ENCODE assay signal across 34 cellular contexts in the genomic region with DNA sequence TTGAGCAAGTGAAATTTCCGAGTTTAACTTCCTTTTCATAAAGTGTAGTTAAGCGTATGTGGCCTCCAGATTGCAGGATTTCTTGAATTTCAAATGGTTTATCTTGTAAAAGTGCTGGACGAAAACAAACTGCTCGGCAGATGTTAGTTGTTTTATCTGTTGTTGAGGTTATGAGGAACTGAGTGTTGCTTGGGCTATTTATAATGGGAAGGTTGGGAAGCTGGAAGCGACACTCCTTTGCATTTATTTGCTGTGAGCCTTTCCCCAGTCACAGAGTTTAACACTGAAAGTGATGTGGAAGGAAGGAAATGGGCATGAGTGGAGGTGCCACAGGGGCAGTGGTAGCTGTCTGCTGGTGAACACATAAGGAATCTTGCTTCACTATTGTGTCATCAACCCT.
"Had no signal": no experiment of that assay in that cellular context is flagged by ENCODE, and none has a peak within 500 bp of the region (broad histone marks: within the 10 kb centered on the region; RNA-seq: fewer than 3 reads in every experiment).

No MANE protein-coding gene starts in this region.

- FAIRE-seq: islet of Langerhans, small intestine had no signal

- H3K27me3 ChIP-seq: adrenal gland, ascending aorta, esophagus muscularis mucosa, heart right ventricle, sigmoid colon, upper lobe of left lung had no signal

- H3K4me3 ChIP-seq: adrenal gland, ascending aorta, esophagus muscularis mucosa, heart right ventricle, psoas muscle, sigmoid colon, upper lobe of left lung had no signal

- H3K27ac Mint-ChIP-seq: activated naive CD4-positive, alpha-beta T cell treated with anti-CD3 and anti-CD28 coated beads for 36 hours; activated naive CD8-positive, alpha-beta T cell treated with anti-CD3 and anti-CD28 coated beads for 36 hours; activated T-helper 1 cell treated with anti-CD3 and anti-CD28 coated beads, Interleukin-12 subunit alpha, Interleukin-12 subunit beta, Interleukin-2, Interleukin-4 antibody, amounts not matched to agents 30 ng/mL and 10 ng/mL and 1 ng/mL, durations not matched to agents 14 hours and 24 hours and 36 hours; brain; endodermal cell; naive thymus-derived CD4-positive, alpha-beta T cell; stimulated activated memory B cell treated with anti-CD40 and anti-IgM and Interleukin-4, amounts not matched to agents 10 μg/mL and 1 μg/mL and 100 μg/mL, for 72 hours; stimulated activated naive CD8-positive, alpha-beta T cell treated with anti-CD3 and anti-CD28 coated beads, Interleukin-15, amount 100 ng/mL, for 72 hours; T-cell; T-helper 2 cell treated with Interferon-gamma antibody and Interleukin-4, amounts not matched to agents 5 μg/mL and 100 μg/mL, for 36 hours had no signal

- H3K4me1 ChIP-seq: adrenal gland, ascending aorta, parathyroid adenoma, psoas muscle, upper lobe of left lung had no signal

- H3K4me1 Mint-ChIP-seq: activated naive CD8-positive, alpha-beta T cell treated with anti-CD3 and anti-CD28 coated beads for 36 hours; endodermal cell; naive thymus-derived CD4-positive, alpha-beta T cell; stimulated activated memory B cell treated with anti-CD40 and anti-IgM and Interleukin-4, amounts not matched to agents 10 μg/mL and 1 μg/mL and 100 μg/mL, for 72 hours; stimulated activated naive CD8-positive, alpha-beta T cell treated with anti-CD3 and anti-CD28 coated beads, Interleukin-15, amount 100 ng/mL, for 72 hours; T-cell had no signal

- ATAC-seq: naive thymus-derived CD4-positive, alpha-beta T cell; psoas muscle; stimulated activated memory B cell treated with anti-CD40 and anti-IgM and Interleukin-4, amounts not matched to agents 10 μg/mL and 1 μg/mL and 100 μg/mL, for 72 hours; stimulated activated naive CD8-positive, alpha-beta T cell treated with anti-CD3 and anti-CD28 coated beads, Interleukin-15, amount 100 ng/mL, for 72 hours; T-cell had no signal

- H3K4me3 Mint-ChIP-seq: activated naive CD4-positive, alpha-beta T cell treated with anti-CD3 and anti-CD28 coated beads for 36 hours; activated naive CD8-positive, alpha-beta T cell treated with anti-CD3 and anti-CD28 coated beads for 36 hours; activated T-helper 1 cell treated with anti-CD3 and anti-CD28 coated beads, Interleukin-12 subunit alpha, Interleukin-12 subunit beta, Interleukin-2, Interleukin-4 antibody, amounts not matched to agents 30 ng/mL and 10 ng/mL and 1 ng/mL, durations not matched to agents 14 hours and 24 hours and 36 hours; brain; endodermal cell; naive thymus-derived CD4-positive, alpha-beta T cell; stimulated activated memory B cell treated with anti-CD40 and anti-IgM and Interleukin-4, amounts not matched to agents 10 μg/mL and 1 μg/mL and 100 μg/mL, for 72 hours; stimulated activated naive CD8-positive, alpha-beta T cell treated with anti-CD3 and anti-CD28 coated beads, Interleukin-15, amount 100 ng/mL, for 72 hours; T-cell; T-helper 2 cell treated with Interferon-gamma antibody and Interleukin-4, amounts not matched to agents 5 μg/mL and 100 μg/mL, for 36 hours had no signal

- H3K9ac ChIP-seq: parathyroid adenoma had no signal

- H3K36me3 Mint-ChIP-seq: activated naive CD8-positive, alpha-beta T cell treated with anti-CD3 and anti-CD28 coated beads for 36 hours; naive thymus-derived CD4-positive, alpha-beta T cell; stimulated activated memory B cell treated with anti-CD40 and anti-IgM and Interleukin-4, amounts not matched to agents 10 μg/mL and 1 μg/mL and 100 μg/mL, for 72 hours; T-cell had no signal

- H3K27me3 Mint-ChIP-seq: activated naive CD8-positive, alpha-beta T cell treated with anti-CD3 and anti-CD28 coated beads for 36 hours; brain; naive thymus-derived CD4-positive, alpha-beta T cell; stimulated activated memory B cell treated with anti-CD40 and anti-IgM and Interleukin-4, amounts not matched to agents 10 μg/mL and 1 μg/mL and 100 μg/mL, for 72 hours; stimulated activated naive CD8-positive, alpha-beta T cell treated with anti-CD3 and anti-CD28 coated beads, Interleukin-15, amount 100 ng/mL, for 72 hours; T-cell had no signal

- H3K36me3 ChIP-seq: adrenal gland, ascending aorta, esophagus muscularis mucosa, heart right ventricle, sigmoid colon, upper lobe of left lung had no signal

- H3K9me3 Mint-ChIP-seq: activated naive CD8-positive, alpha-beta T cell treated with anti-CD3 and anti-CD28 coated beads for 36 hours; brain; stimulated activated memory B cell treated with anti-CD40 and anti-IgM and Interleukin-4, amounts not matched to agents 10 μg/mL and 1 μg/mL and 100 μg/mL, for 72 hours had no signal

- H3K27ac ChIP-seq: adrenal gland, ascending aorta, esophagus muscularis mucosa, heart right ventricle, parathyroid adenoma, psoas muscle, sigmoid colon, upper lobe of left lung had no signal

- H3K9me3 ChIP-seq: adrenal gland, ascending aorta, esophagus muscularis mucosa, heart right ventricle, psoas muscle, upper lobe of left lung had no signal

- H2AFZ ChIP-seq: parathyroid adenoma had no signal

- DNase-seq: activated CD4-positive, alpha-beta T cell treated with anti-CD3 and anti-CD28 coated beads for 4 hours; activated CD4-positive, alpha-beta T cell treated with anti-CD3 and anti-CD28 coated beads, Interleukin-2, amount 50 U/mL, for 4 hours; activated CD4-positive, CD25-positive, alpha-beta regulatory T cell; activated effector memory CD4-positive, alpha-beta T cell treated with anti-CD3 and anti-CD28 coated beads, Interleukin-2, amount 50 U/mL, for 16 hours; activated naive CD4-positive, alpha-beta T cell treated with anti-CD3 and anti-CD28 coated beads for 36 hours; activated naive CD8-positive, alpha-beta T cell treated with anti-CD3 and anti-CD28 coated beads for 36 hours; activated T-cell treated with anti-CD3 and anti-CD28 coated beads for 4 hours; adrenal gland; cortex of kidney; endodermal cell; foreskin melanocyte; heart right ventricle; mammary epithelial cell; midbrain; naive thymus-derived CD4-positive, alpha-beta T cell; occipital lobe; psoas muscle; sigmoid colon; small intestine; stimulated activated CD4-positive, alpha-beta T cell treated with anti-CD3 and anti-CD28 coated beads, Interleukin-1b, Interleukin-23, amount 100 ng/mL, for 48 hours; stimulated activated CD4-positive, alpha-beta T cell treated with anti-CD3 and anti-CD28 coated beads, Interleukin-4, amount 100 ng/mL, for 4 hours; stimulated activated CD8-positive, alpha-beta memory T cell treated with anti-CD3 and anti-CD28 coated beads, Interleukin-4, amount 100 ng/mL, for 48 hours; stimulated activated naive CD8-positive, alpha-beta T cell treated with anti-CD3 and anti-CD28 coated beads, Interleukin-15, amount 100 ng/mL, for 72 hours; substantia nigra; T-cell; upper lobe of left lung had no signal

- H3K79me2 ChIP-seq: parathyroid adenoma had no signal
